8 cellular contexts compared by ENCODE assay signal in genomic region chr6:30570760-30571084, GRCh38. TPM values are rescaled to one million over a fixed set of nuclear protein-coding genes. Genes with fewer than 3 reads are reported as not detected.
A peak's percentile ranks its signal among the peaks of the same experiment; 100 is the strongest.
DNase-seq lines count a peak whose midpoint lies in the region; ATAC-seq lines count a peak whose summit lies in the region.

No MANE protein-coding gene starts in this region.

- H3K36me3 Mint-ChIP-seq in activated naive CD8-positive, alpha-beta T cell treated with anti-CD3 and anti-CD28 coated beads for 36 hours = peaks cover 21% of the 10 kb centered on the region

- H3K9ac ChIP-seq in iPS-18a (ENCODE audit: low read length) = peak overlapping the region; percentile 89
- H3K9ac ChIP-seq in stomach smooth muscle (ENCODE audit: low read length in 2 of 2) = peak overlapping the region; percentile 95 to 98

- H3K4me3 Mint-ChIP-seq in activated naive CD8-positive, alpha-beta T cell treated with anti-CD3 and anti-CD28 coated beads for 36 hours = peak overlapping the region; percentile 99

- H3K36me3 ChIP-seq in iPS-18a (ENCODE audit: control insufficient read depth, low read depth, low read length) (peaks cover 4% of the 10 kb centered on the region), stomach smooth muscle (ENCODE audit: control insufficient read depth in 2 of 2, insufficient read depth in 2 of 2, low read length in 2 of 2) (no peaks in the 10 kb centered on the region)

- H3K9me3 ChIP-seq in iPS-18a (ENCODE audit: control insufficient read depth, low read depth, low read length) (no peaks in the 10 kb centered on the region), stomach smooth muscle (ENCODE audit: control insufficient read depth in 2 of 2, low read length in 2 of 2) (no peaks in the 10 kb centered on the region)

- H3K27me3 Mint-ChIP-seq in activated naive CD8-positive, alpha-beta T cell treated with anti-CD3 and anti-CD28 coated beads for 36 hours = peaks cover 5% of the 10 kb centered on the region

- H3K9me3 Mint-ChIP-seq in activated naive CD8-positive, alpha-beta T cell treated with anti-CD3 and anti-CD28 coated beads for 36 hours = no peaks in the 10 kb centered on the region

- H3K4me1 Mint-ChIP-seq in activated naive CD8-positive, alpha-beta T cell treated with anti-CD3 and anti-CD28 coated beads for 36 hours = peaks cover 59% of the 10 kb centered on the region

- H3K27ac Mint-ChIP-seq in activated naive CD8-positive, alpha-beta T cell treated with anti-CD3 and anti-CD28 coated beads for 36 hours = peak overlapping the region; percentile 99

- intact Hi-C loops in Right ventricle myocardium inferior (cut with DNase I) (loop anchor here (2.0 to 5.0 kb wide), 2 partner anchors 14 to 42 kb away; partner anchors contain the start of genes GNL1 and PRR3), cardiac septum (cut with DNase I) (loop anchor here (2.0 to 5.0 kb wide), 2 partner anchors 14 to 152 kb away; partner anchors contain the start of genes GNL1, PRR3 and TUBB)

- H3K27me3 ChIP-seq in iPS-18a (ENCODE audit: control insufficient read depth, insufficient read depth, low read length) (peaks cover 12% of the 10 kb centered on the region), stomach smooth muscle (ENCODE audit: control insufficient read depth in 1 of 2, insufficient read depth in 2 of 2, low read length in 2 of 2) (no peaks in the 10 kb centered on the region)

- peak overlapping the region; percentile 82 for H3K4me3 ChIP-seq in iPS-18a (ENCODE audit: low read length)
- peak overlapping the region; percentile 97 to 99 for H3K4me3 ChIP-seq in stomach smooth muscle (ENCODE audit: low read length in 2 of 2)

- ATAC-seq in Right ventricle myocardium inferior (peak; percentile 7), HG03196 (IDR thresholded peaks at IDR 0.05; ENCODE audit: unreplicated experiment) (peak; percentile 20)

- DNase-seq in Right ventricle myocardium inferior (ENCODE audit: missing footprints) (peak; percentile 64), cardiac septum (ENCODE audit: low spot score) (no peak), NCI-H446 treated with DMSO at 0.1 percent for 48 hours (lab: John Stamatoyannopoulos, UW) (no peak), NK-92 (lab: John Stamatoyannopoulos, UW; ENCODE audit: unreplicated experiment) (no peak)
- no peak for DNase-seq in activated naive CD8-positive, alpha-beta T cell treated with anti-CD3 and anti-CD28 coated beads for 36 hours

- H3K4me1 ChIP-seq in iPS-18a (ENCODE audit: control insufficient read depth, low read depth, low read length) = peaks cover 5% of the 10 kb centered on the region
- peaks cover 22% of the 10 kb centered on the region for H3K4me1 ChIP-seq in stomach smooth muscle (ENCODE audit: control insufficient read depth, insufficient read depth, low read length)

- no peak overlapping the region for H3K27ac ChIP-seq in iPS-18a (ENCODE audit: low read length)
- peak overlapping the region; percentile 86 for H3K27ac ChIP-seq in stomach smooth muscle (ENCODE audit: low read length)

RNA-seq across cellular contexts. Expression of gene ABCF1, which starts 0.5 kb away (rescaled TPM):
- 39.5 TPM for total RNA-seq in Right ventricle myocardium inferior
- 44.2 TPM for total RNA-seq in cardiac septum
- 100 to 1,000 TPM; 122 TPM for total RNA-seq in activated naive CD8-positive, alpha-beta T cell treated with anti-CD3 and anti-CD28 coated beads for 36 hours

RNA-seq across cellular contexts. Expression of gene PRR3, which starts 13.6 kb away (rescaled TPM):
- total RNA-seq in Right ventricle myocardium inferior (2.8 TPM), cardiac septum (3.2 TPM)
- total RNA-seq in activated naive CD8-positive, alpha-beta T cell treated with anti-CD3 and anti-CD28 coated beads for 36 hours = 10 to 100 TPM; 32.7 to 34.4 TPM

RNA-seq across cellular contexts. Expression of gene GNL1, which starts 14.4 kb away (rescaled TPM):
- total RNA-seq in Right ventricle myocardium inferior = 18.3 TPM
- 19.6 TPM for total RNA-seq in cardiac septum
- total RNA-seq in activated naive CD8-positive, alpha-beta T cell treated with anti-CD3 and anti-CD28 coated beads for 36 hours = 100 to 1,000 TPM; 123 to 126 TPM

RNA-seq across cellular contexts. Expression of gene PPP1R10, which starts 46.3 kb away (rescaled TPM):
- total RNA-seq in Right ventricle myocardium inferior = 33.5 TPM
- total RNA-seq in cardiac septum = 30.0 TPM
- 10 to 100 TPM; 80.5 to 84.6 TPM for total RNA-seq in activated naive CD8-positive, alpha-beta T cell treated with anti-CD3 and anti-CD28 coated beads for 36 hours

RNA-seq across cellular contexts. Expression of gene MRPS18B, which starts 46.9 kb away (rescaled TPM):
- total RNA-seq in Right ventricle myocardium inferior = 129 TPM
- 96.1 TPM for total RNA-seq in cardiac septum
- 100 to 1,000 TPM; 113 to 116 TPM for total RNA-seq in activated naive CD8-positive, alpha-beta T cell treated with anti-CD3 and anti-CD28 coated beads for 36 hours
